In genomic region chr6:157108923-157109322, GRCh38 we compare ENCODE assay signal across 1 cellular context.
TF ChIP-seq lines count a peak whose summit lies in the region.

No MANE protein-coding gene starts in this region.

TF ChIP-seq in K562, 482 proteins besides CTCF, POLR2A, EP300 and RAD21:
- TF ChIP-seq RCOR1 (IDR thresholded peaks at IDR 0.05; ENCODE audit: borderline replicate concordance in 1 of 2, low read depth in 2 of 2, low read length in 2 of 2) (no peak), CLOCK (CRISPR knock-in tag; IDR thresholded peaks at IDR 0.05; ENCODE audit: borderline replicate concordance) (no peak), ZNF354B (CRISPR knock-in tag; IDR thresholded peaks at IDR 0.05) (no peak), MEF2A (IDR thresholded peaks at IDR 0.05; ENCODE audit: control insufficient read depth, low read depth, low read length) (no peak), ZNF174 (CRISPR knock-in tag; IDR thresholded peaks at IDR 0.05) (no peak), ZNF121 (CRISPR knock-in tag; conservative IDR thresholded peaks at IDR 0.05) (no peak), ZZZ3 (IDR thresholded peaks at IDR 0.05) (no peak), TSHZ1 (CRISPR knock-in tag; IDR thresholded peaks at IDR 0.05) (no peak)
